ENCODE assay signal across 10 cellular contexts in the genomic region with DNA sequence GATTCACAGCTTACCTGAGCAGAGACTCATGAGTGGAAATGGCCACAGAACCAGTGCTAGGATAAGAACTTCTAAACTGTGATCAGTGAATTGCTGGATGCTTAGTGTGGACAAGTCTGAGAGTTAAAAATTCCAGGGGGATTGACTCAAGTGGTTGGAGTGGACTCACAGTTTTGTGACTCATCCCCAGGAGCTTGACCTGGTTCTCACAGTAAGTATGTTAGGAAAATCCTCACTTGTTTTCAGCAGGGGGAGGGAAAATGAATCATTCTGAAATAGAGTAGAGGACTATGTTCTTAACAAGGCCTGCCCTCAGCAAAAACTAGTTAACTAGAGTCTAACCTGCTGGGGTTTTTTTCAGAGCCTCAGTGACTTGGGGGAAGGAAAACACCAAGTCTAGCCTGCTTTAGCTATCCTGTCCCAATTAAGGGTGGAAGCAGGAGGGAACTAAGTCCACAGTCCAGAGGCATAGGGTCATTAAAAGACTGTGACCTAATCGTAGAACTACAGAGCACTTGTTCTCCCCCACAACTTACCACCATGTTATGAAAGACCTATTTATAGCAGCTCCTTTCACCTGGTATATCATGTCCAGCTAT. TPM values are rescaled to one million over a fixed set of nuclear protein-coding genes. Genes with fewer than 3 reads are reported as not detected.
DNase-seq lines count a peak whose midpoint lies in the region; ATAC-seq and TF ChIP-seq lines count a peak whose summit lies in the region.
"Had no signal": no experiment of that assay in that cellular context is flagged by ENCODE, and none has a peak within 500 bp of the region (broad histone marks: within the 10 kb centered on the region; RNA-seq: fewer than 3 reads in every experiment).

No MANE protein-coding gene starts in this region.

- POLR2A ChIA-PET in BJ (lab: Charles Lee) = no interaction called here

- H3K27me3 ChIP-seq in BJ (ENCODE audit: control insufficient read depth, insufficient read depth, low read length) = no peaks in the 10 kb centered on the region

- CTCF ChIA-PET in BJ (lab: Yijun Ruan, JAX) = interaction anchor here (0.6 to 0.7 kb wide), 3 partner anchors 9 to 39 kb away, joined by 3 read pairs; no protein-coding TSS in a partner anchor

- H3K27me3 Mint-ChIP-seq in nephron (ENCODE audit: low read depth) = no peaks in the 10 kb centered on the region
- H3K27me3 Mint-ChIP-seq: activated B cell treated with CpG ODN at 0.5 μM for 24 hours had no signal

- peak overlapping the region in 2 of 3 experiments; percentile 57 to 87 for H3K27ac Mint-ChIP-seq in nephron
- H3K27ac Mint-ChIP-seq: activated B cell treated with CpG ODN at 0.5 μM for 24 hours had no signal

- no peak overlapping the region for H3K4me3 Mint-ChIP-seq in nephron
- H3K4me3 Mint-ChIP-seq: activated B cell treated with CpG ODN at 0.5 μM for 24 hours had no signal

- ATAC-seq in HG02970 (IDR thresholded peaks at IDR 0.05; ENCODE audit: low FRiP score, unreplicated experiment) (no peak), HG03280 (IDR thresholded peaks at IDR 0.05; ENCODE audit: unreplicated experiment) (no peak)

- H3K4me3 ChIP-seq in BJ (ENCODE audit: low read depth, low read length) = no peak overlapping the region

- no peaks in the 10 kb centered on the region for H3K36me3 Mint-ChIP-seq in nephron (ENCODE audit: low read depth)

- H3K36me3 ChIP-seq in BJ (ENCODE audit: control insufficient read depth, insufficient read depth, low read length) = no peaks in the 10 kb centered on the region

- TF ChIP-seq CTCF in BJ (IDR thresholded peaks at IDR 0.05; ENCODE audit: insufficient read depth, low read depth, low read length) (no peak), nephron (IDR thresholded peaks at IDR 0.05; ENCODE audit: unreplicated experiment in 3 of 3) (no peak)

- DNase-seq in BJ (ENCODE audit: low read depth) (peak; percentile 96), NCI-H460 (ENCODE audit: extremely low read depth, low read depth) (peak; percentile 84), epithelial cell of prostate (ENCODE audit: low read depth, low spot score) (peak; percentile 86), NCI-H1092 treated with DMSO at 0.1 percent for 48 hours (lab: John Stamatoyannopoulos, UW) (no peak), globus pallidus (ENCODE audit: low spot score) (no peak)
- DNase-seq: activated B cell treated with CpG ODN at 0.5 μM for 24 hours had no signal

- no peaks in the 10 kb centered on the region for H3K4me1 Mint-ChIP-seq in nephron

- H3K27ac ChIP-seq in epithelial cell of prostate = peak overlapping the region; percentile 56
- H3K27ac ChIP-seq: parathyroid adenoma had no signal

- H3K9me3 Mint-ChIP-seq in nephron = no peaks in the 10 kb centered on the region
- H3K9me3 Mint-ChIP-seq: activated B cell treated with CpG ODN at 0.5 μM for 24 hours had no signal

RNA-seq across cellular contexts. Expression of gene CDC73, which starts 6.1 kb away (rescaled TPM):
- polyA plus RNA-seq in BJ (2011; rRNA removed) = 16.1 and 39.6 TPM in 2 replicates
- polyA minus RNA-seq in BJ (2011; rRNA and poly(A)+ RNA removed) = 14.2 and 21.0 TPM in 2 replicates
- total RNA-seq in NCI-H460 (2014; rRNA removed; shearing (Covaris generic)) = 33.8 and 42.8 TPM in 2 replicates
- polyA plus RNA-seq in NCI-H460 (2014; cell fraction: nucleus; rRNA removed) = 13.5 and 15.6 TPM in 2 replicates

RNA-seq across cellular contexts. Expression of gene GLRX2, which starts 10.5 kb away (rescaled TPM):
- 9.2 and 22.2 TPM in 2 replicates for polyA plus RNA-seq in BJ (2011; rRNA removed)
- polyA minus RNA-seq in BJ (2011; rRNA and poly(A)+ RNA removed) = 1.3 and 2.5 TPM in 2 replicates
- 65.5 and 80.0 TPM in 2 replicates for total RNA-seq in NCI-H460 (2014; rRNA removed; shearing (Covaris generic))
- polyA plus RNA-seq in NCI-H460 (2014; cell fraction: nucleus; rRNA removed) = 30.4 and 43.9 TPM in 2 replicates

RNA-seq across cellular contexts. Expression of gene RO60, which starts 56.3 kb away (rescaled TPM):
- polyA plus RNA-seq in BJ (2011; rRNA removed) = 21.0 and 31.0 TPM in 2 replicates
- 47.6 and 57.1 TPM in 2 replicates for polyA minus RNA-seq in BJ (2011; rRNA and poly(A)+ RNA removed)
- 229 and 239 TPM in 2 replicates for total RNA-seq in NCI-H460 (2014; rRNA removed; shearing (Covaris generic))
- 27.8 and 50.4 TPM in 2 replicates for polyA plus RNA-seq in NCI-H460 (2014; cell fraction: nucleus; rRNA removed)

RNA-seq across cellular contexts. Expression of gene UCHL5, which starts 56.6 kb away (rescaled TPM):
- 9.4 and 18.5 TPM in 2 replicates for polyA plus RNA-seq in BJ (2011; rRNA removed)
- 9.7 and 10.2 TPM in 2 replicates for polyA minus RNA-seq in BJ (2011; rRNA and poly(A)+ RNA removed)
- total RNA-seq in NCI-H460 (2014; rRNA removed; shearing (Covaris generic)) = 78.0 and 93.7 TPM in 2 replicates
- 81.9 and 98.2 TPM in 2 replicates for polyA plus RNA-seq in NCI-H460 (2014; cell fraction: nucleus; rRNA removed)

Comparison
In these comparisons a context has a peak if more than half of its experiments do, and no peak if none do; other contexts are left out.
1. DNase-seq: peak in BJ (single experiment), NCI-H460 (single experiment) and epithelial cell of prostate (single experiment); none in NCI-H1092 treated with DMSO at 0.1 percent for 48 hours (single experiment) and globus pallidus (single experiment).